In the genomic region with DNA sequence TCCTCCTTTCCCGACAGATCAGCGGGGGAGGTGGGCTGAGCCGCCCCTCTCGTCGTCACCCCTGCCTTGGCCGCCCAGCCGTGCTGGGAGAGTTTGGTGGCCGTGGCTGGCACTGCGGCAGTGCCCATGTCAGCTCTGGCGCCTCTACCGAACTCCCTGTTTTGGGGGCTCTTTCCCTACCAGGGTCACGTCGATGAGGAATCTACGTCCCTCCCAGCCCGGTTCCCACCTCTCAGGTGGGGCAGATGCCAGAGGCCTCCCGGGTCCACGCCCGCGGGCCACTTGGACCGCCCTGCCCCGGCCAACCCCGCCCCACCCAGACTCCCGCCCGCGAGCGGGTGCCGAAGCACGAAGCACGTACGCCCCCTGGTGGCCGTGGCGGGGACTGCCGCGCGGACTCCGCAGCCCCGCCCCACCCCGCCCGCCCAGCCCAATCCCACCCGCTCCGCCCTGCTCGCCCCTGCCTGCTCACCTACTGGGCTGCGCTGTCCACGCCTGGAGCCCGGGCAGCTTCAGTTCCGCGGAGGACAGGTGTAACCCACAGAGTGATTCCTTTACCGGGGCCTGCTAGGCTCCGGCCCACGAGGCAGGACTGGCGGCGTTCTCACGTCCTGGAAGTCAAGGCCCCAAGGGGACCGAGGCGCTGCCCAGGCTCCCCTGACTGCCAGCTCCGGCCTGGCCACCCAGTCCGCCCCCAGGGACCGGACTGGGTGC, we compare ENCODE assay signal across 8 cellular contexts.
DNase-seq lines count a peak whose midpoint lies in the region; ATAC-seq and TF ChIP-seq lines count a peak whose summit lies in the region.

No MANE protein-coding gene starts in this region.

- no peaks in the 10 kb centered on the region for H3K9me3 Mint-ChIP-seq in nephron progenitor cell
- no peaks in the 10 kb centered on the region for H3K9me3 Mint-ChIP-seq in stimulated activated naive CD8-positive, alpha-beta T cell treated with anti-CD3 and anti-CD28 coated beads, Interleukin-15, Interleukin-2, amounts not matched to agents 100 ng/mL and 50 ng/mL, for 24 hours

- H3K36me3 ChIP-seq in Peyer's patch, result no peaks in the 10 kb centered on the region

- H3K4me1 Mint-ChIP-seq in nephron progenitor cell, result peaks cover 21% of the 10 kb centered on the region
- H3K4me1 Mint-ChIP-seq in stimulated activated naive CD8-positive, alpha-beta T cell treated with anti-CD3 and anti-CD28 coated beads, Interleukin-15, Interleukin-2, amounts not matched to agents 100 ng/mL and 50 ng/mL, for 24 hours (ENCODE audit: low read depth), result peaks cover 16% of the 10 kb centered on the region

- H3K36me3 Mint-ChIP-seq in nephron progenitor cell (ENCODE audit: low read depth), result no peaks in the 10 kb centered on the region
- no peaks in the 10 kb centered on the region for H3K36me3 Mint-ChIP-seq in stimulated activated naive CD8-positive, alpha-beta T cell treated with anti-CD3 and anti-CD28 coated beads, Interleukin-15, Interleukin-2, amounts not matched to agents 100 ng/mL and 50 ng/mL, for 24 hours (ENCODE audit: low read depth)

- H3K4me1 ChIP-seq in Peyer's patch, result peaks cover 0 to 27% (median 5%) of the 10 kb centered on the region in 4 donors

- peaks cover 12% of the 10 kb centered on the region for H3K27me3 Mint-ChIP-seq in nephron progenitor cell (ENCODE audit: low read depth, poor library complexity)
- H3K27me3 Mint-ChIP-seq in stimulated activated naive CD8-positive, alpha-beta T cell treated with anti-CD3 and anti-CD28 coated beads, Interleukin-15, Interleukin-2, amounts not matched to agents 100 ng/mL and 50 ng/mL, for 24 hours, result no peaks in the 10 kb centered on the region

- no peak overlapping the region for H3K27ac Mint-ChIP-seq in nephron progenitor cell
- no peak overlapping the region for H3K27ac Mint-ChIP-seq in stimulated activated naive CD8-positive, alpha-beta T cell treated with anti-CD3 and anti-CD28 coated beads, Interleukin-15, Interleukin-2, amounts not matched to agents 100 ng/mL and 50 ng/mL, for 24 hours

- peak overlapping the region in 2 of 4 donors; percentile 9 to 52 for H3K27ac ChIP-seq in Peyer's patch

- TF ChIP-seq POLR2A in Peyer's patch (IDR thresholded peaks at IDR 0.05), result no peak

- H3K27me3 ChIP-seq in Peyer's patch, result no peaks in the 10 kb centered on the region

- peak overlapping the region; percentile 82 for H3K4me3 Mint-ChIP-seq in nephron progenitor cell
- peak overlapping the region; percentile 85 for H3K4me3 Mint-ChIP-seq in stimulated activated naive CD8-positive, alpha-beta T cell treated with anti-CD3 and anti-CD28 coated beads, Interleukin-15, Interleukin-2, amounts not matched to agents 100 ng/mL and 50 ng/mL, for 24 hours

- peak overlapping the region; percentile 40 to 57 (median 54) for H3K4me3 ChIP-seq in Peyer's patch

- TF ChIP-seq CTCF in Peyer's patch (IDR thresholded peaks at IDR 0.05) (peak in 5 of 6 experiments; percentile 56 to 99 (median 59)), nephron progenitor cell (IDR thresholded peaks at IDR 0.05) (peak; percentile 96)

- H3K9me3 ChIP-seq in Peyer's patch, result no peaks in the 10 kb centered on the region

- DNase-seq in DMS114 treated with DMSO at 0.1 percent for 48 hours (lab: John Stamatoyannopoulos, UW; ENCODE audit: unreplicated experiment) (peak; percentile 53), HuH-7 (ENCODE audit: low spot score) (peak; percentile 56), Peyer's patch (peak; percentile 84 to 95 (median 94)), fibroblast of the conjunctiva (ENCODE audit: low read depth) (peak; percentile 55), nephron progenitor cell (peak; percentile 97)
- peak; percentile 87 for DNase-seq in activated T-helper 9 cell treated with anti-CD3 and anti-CD28 coated beads, Interleukin-2, amount 50 U/mL, for 16 hours (ENCODE audit: low read depth)

- peak; percentile 55 for ATAC-seq in GM21447 (IDR thresholded peaks at IDR 0.05; ENCODE audit: unreplicated experiment)
